Comparison of ENCODE assay signal across 15 cellular contexts in the genomic region with DNA sequence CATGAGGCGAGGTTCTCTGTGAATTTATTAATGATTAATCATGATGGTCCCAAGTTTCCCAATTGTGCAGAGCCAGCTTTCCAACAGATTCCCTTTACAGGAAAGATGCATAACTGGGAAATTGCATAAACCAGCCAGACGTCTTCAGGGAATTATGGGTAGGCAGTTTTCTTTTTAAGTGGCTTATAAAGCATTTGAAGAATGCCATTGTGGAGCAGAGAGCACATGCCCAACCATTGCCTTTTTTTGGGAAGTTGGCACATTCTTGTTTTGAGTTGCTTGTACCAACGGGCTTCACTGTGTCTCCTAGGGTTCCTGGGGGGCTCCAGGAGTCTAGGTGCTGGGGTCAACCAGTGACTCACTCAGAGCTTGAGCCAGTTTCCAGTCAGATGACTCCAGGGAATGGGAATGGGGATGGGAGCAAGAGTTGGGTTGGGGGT.
DNase-seq lines count a peak whose midpoint lies in the region; ATAC-seq, FAIRE-seq and TF ChIP-seq lines count a peak whose summit lies in the region.
"Had no signal": no experiment of that assay in that cellular context is flagged by ENCODE, and none has a peak within 500 bp of the region (broad histone marks: within the 10 kb centered on the region; RNA-seq: fewer than 3 reads in every experiment).

No MANE protein-coding gene starts in this region.

- no peak for ATAC-seq in stimulated activated naive B cell treated with anti-CD40 and anti-IgM and Interleukin-4, amounts not matched to agents 10 μg/mL and 1 μg/mL and 100 μg/mL, for 72 hours (replicated peaks)
- no peak for ATAC-seq in HG03095 (IDR thresholded peaks at IDR 0.05; ENCODE audit: unreplicated experiment)
- ATAC-seq: GM12878 had no signal

- H3K27ac Mint-ChIP-seq in stimulated activated naive B cell treated with anti-CD40 and anti-IgM and Interleukin-4, amounts not matched to agents 10 μg/mL and 1 μg/mL and 100 μg/mL, for 72 hours: peak overlapping the region; percentile 71
- no peak overlapping the region for H3K27ac Mint-ChIP-seq in progenitor cell of endocrine pancreas
- H3K27ac Mint-ChIP-seq: activated CD4-positive, alpha-beta memory T cell treated with anti-CD3 and anti-CD28 coated beads for 36 hours had no signal

- H3K4me1 Mint-ChIP-seq in stimulated activated naive B cell treated with anti-CD40 and anti-IgM and Interleukin-4, amounts not matched to agents 10 μg/mL and 1 μg/mL and 100 μg/mL, for 72 hours: no peaks in the 10 kb centered on the region
- peaks cover 5% of the 10 kb centered on the region for H3K4me1 Mint-ChIP-seq in progenitor cell of endocrine pancreas (ENCODE audit: low read depth)

- no peaks in the 10 kb centered on the region for H3K27me3 Mint-ChIP-seq in stimulated activated naive B cell treated with anti-CD40 and anti-IgM and Interleukin-4, amounts not matched to agents 10 μg/mL and 1 μg/mL and 100 μg/mL, for 72 hours
- no peaks in the 10 kb centered on the region for H3K27me3 Mint-ChIP-seq in progenitor cell of endocrine pancreas
- H3K27me3 Mint-ChIP-seq: activated CD4-positive, alpha-beta memory T cell treated with anti-CD3 and anti-CD28 coated beads for 36 hours had no signal

- peaks cover 2% of the 10 kb centered on the region for H3K9me3 ChIP-seq in adipocyte (ENCODE audit: control insufficient read depth, low read length)

- no peak for TF ChIP-seq CTCF in progenitor cell of endocrine pancreas (IDR thresholded peaks at IDR 0.05; ENCODE audit: unreplicated experiment)

- peak; percentile 40 for DNase-seq in GM04504 (ENCODE audit: low read depth)
- peak; percentile 73 for DNase-seq in adipocyte (ENCODE audit: low read depth)
- DNase-seq in hepatic stellate cell (ENCODE audit: low spot score): peak; percentile 18
- DNase-seq in stimulated activated naive B cell treated with anti-CD40 and anti-IgM and Interleukin-4, amounts not matched to agents 10 μg/mL and 1 μg/mL and 100 μg/mL, for 72 hours: no peak
- no peak for DNase-seq in progenitor cell of endocrine pancreas (ENCODE audit: low spot score, unreplicated experiment)
- DNase-seq in frontal cortex (ENCODE audit: low spot score in 2 of 2): no peak
- no peak for DNase-seq in middle frontal gyrus (ENCODE audit: extremely low spot score, low spot score)
- DNase-seq: activated CD4-positive, alpha-beta memory T cell treated with anti-CD3 and anti-CD28 coated beads for 36 hours; activated naive CD4-positive, alpha-beta T cell treated with anti-CD3 and anti-CD28 coated beads, Interleukin-2, amount 50 U/mL, for 16 hours; Calu3; effector CD4-positive, alpha-beta T cell; NCI-H146; T-helper 2 cell had no signal

- peaks cover 1 to 2% of the 10 kb centered on the region in 2 donors for H3K9me3 Mint-ChIP-seq in stimulated activated naive B cell treated with anti-CD40 and anti-IgM and Interleukin-4, amounts not matched to agents 10 μg/mL and 1 μg/mL and 100 μg/mL, for 72 hours
- H3K9me3 Mint-ChIP-seq in progenitor cell of endocrine pancreas (ENCODE audit: low read depth): peaks cover 2% of the 10 kb centered on the region

- peaks cover 51% of the 10 kb centered on the region for H3K4me1 ChIP-seq in adipocyte (ENCODE audit: control insufficient read depth, insufficient read depth, low read length)

- H3K27me3 ChIP-seq in adipocyte (replicated peaks; ENCODE audit: control insufficient read depth, insufficient read depth, low read length): no peaks in the 10 kb centered on the region

- no peak overlapping the region for H3K4me3 Mint-ChIP-seq in stimulated activated naive B cell treated with anti-CD40 and anti-IgM and Interleukin-4, amounts not matched to agents 10 μg/mL and 1 μg/mL and 100 μg/mL, for 72 hours
- H3K4me3 Mint-ChIP-seq in progenitor cell of endocrine pancreas (ENCODE audit: low read depth): no peak overlapping the region
- H3K4me3 Mint-ChIP-seq: activated CD4-positive, alpha-beta memory T cell treated with anti-CD3 and anti-CD28 coated beads for 36 hours had no signal

- FAIRE-seq in frontal cortex (lab: Jason Lieb, UNC): no peak
- FAIRE-seq: GM12878 had no signal

- H3K36me3 ChIP-seq in adipocyte (ENCODE audit: control insufficient read depth, insufficient read depth, low read length, severe bottlenecking): no peaks in the 10 kb centered on the region

- H3K4me3 ChIP-seq in adipocyte (ENCODE audit: low read length): peak overlapping the region; percentile 39
- H3K4me3 ChIP-seq: GM12878 had no signal

- H3K36me3 Mint-ChIP-seq in stimulated activated naive B cell treated with anti-CD40 and anti-IgM and Interleukin-4, amounts not matched to agents 10 μg/mL and 1 μg/mL and 100 μg/mL, for 72 hours: peaks cover 14 to 15% of the 10 kb centered on the region in 2 donors
- H3K36me3 Mint-ChIP-seq in progenitor cell of endocrine pancreas (ENCODE audit: insufficient read depth): peaks cover 9% of the 10 kb centered on the region

- peak overlapping the region; percentile 46 for H3K9ac ChIP-seq in adipocyte (ENCODE audit: low read length)

Comparison
In these comparisons a context has a peak if more than half of its experiments do, and no peak if none do; other contexts are left out.
1. DNase-seq: peak in GM04504 (single experiment), adipocyte (single experiment) and hepatic stellate cell (single experiment); none in stimulated activated naive B cell treated with anti-CD40 and anti-IgM and Interleukin-4, amounts not matched to agents 10 μg/mL and 1 μg/mL and 100 μg/mL, for 72 hours (single experiment), progenitor cell of endocrine pancreas (single experiment), frontal cortex (0 of 2) and middle frontal gyrus (single experiment).